Comparison of ENCODE assay signal across 1 cellular context in the genomic region with DNA sequence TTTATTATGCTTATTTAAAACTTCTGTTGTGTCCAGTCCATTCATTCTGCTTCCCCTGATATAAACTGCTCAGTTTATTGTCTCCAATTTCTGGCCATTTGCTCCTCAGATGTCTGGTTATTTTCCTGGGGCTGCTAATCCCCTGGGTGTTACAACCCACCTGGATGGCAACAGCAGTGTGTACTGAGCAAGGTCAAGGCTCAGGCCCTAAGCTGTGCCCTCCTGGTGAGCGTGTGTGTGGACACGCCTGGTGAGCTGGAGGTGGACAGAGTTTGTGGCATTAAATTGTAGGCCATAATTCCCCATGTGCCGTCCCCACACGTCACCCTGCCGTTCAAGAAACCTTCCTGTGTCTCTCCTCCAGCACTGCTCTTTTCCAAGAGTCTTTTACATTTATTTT.
TF ChIP-seq lines count a peak whose summit lies in the region.

No MANE protein-coding gene starts in this region.

TF ChIP-seq in HepG2, 621 proteins besides CTCF, POLR2A, EP300 and RAD21 (continued from another document):
- TF ChIP-seq ZNF44 (CRISPR knock-in tag; IDR thresholded peaks at IDR 0.05) (no peak), ZNF3 (CRISPR knock-in tag; IDR thresholded peaks at IDR 0.05) (no peak), FOXC1 (CRISPR knock-in tag; IDR thresholded peaks at IDR 0.05; ENCODE audit: borderline replicate concordance) (no peak), ZSCAN21 (CRISPR knock-in tag; IDR thresholded peaks at IDR 0.05; ENCODE audit: borderline replicate concordance) (no peak), KLF6 (CRISPR knock-in tag; IDR thresholded peaks at IDR 0.05) (no peak), HNF4A (CRISPR knock-in tag; IDR thresholded peaks at IDR 0.05) (peak; percentile 14; the same call in 1 of the 2 replicates), PITX1 (CRISPR knock-in tag; IDR thresholded peaks at IDR 0.05) (peak; percentile 68), ZNF564 (CRISPR knock-in tag; IDR thresholded peaks at IDR 0.05) (no peak), KDM2A (CRISPR knock-in tag; IDR thresholded peaks at IDR 0.05; ENCODE audit: borderline replicate concordance, low read depth) (peak; percentile 9; the same call in 1 of the 2 replicates), ZKSCAN8 (CRISPR knock-in tag; IDR thresholded peaks at IDR 0.05; ENCODE audit: borderline replicate concordance) (no peak), ATF1 (CRISPR knock-in tag; IDR thresholded peaks at IDR 0.05) (no peak), HCFC1 (IDR thresholded peaks at IDR 0.05; ENCODE audit: low read depth, low read length) (no peak), MTF2 (CRISPR knock-in tag; IDR thresholded peaks at IDR 0.05; ENCODE audit: borderline replicate concordance) (no peak), HMG20A (CRISPR knock-in tag; IDR thresholded peaks at IDR 0.05; ENCODE audit: borderline replicate concordance) (no peak), NCOR1 (IDR thresholded peaks at IDR 0.05; ENCODE audit: borderline replicate concordance, low read length) (no peak), ZNF333 (CRISPR knock-in tag; IDR thresholded peaks at IDR 0.05; ENCODE audit: borderline replicate concordance) (no peak), ELF3 (CRISPR knock-in tag; IDR thresholded peaks at IDR 0.05) (no peak), ZFX (CRISPR knock-in tag; IDR thresholded peaks at IDR 0.05; ENCODE audit: low read depth) (peak; percentile 38), SMAD3 (CRISPR knock-in tag; IDR thresholded peaks at IDR 0.05) (no peak), SALL1 (CRISPR knock-in tag; IDR thresholded peaks at IDR 0.05) (0 out of 2 replicates have a peak, but pooled peaks have one; percentile 16), PAX8 (CRISPR knock-in tag; IDR thresholded peaks at IDR 0.05; ENCODE audit: borderline replicate concordance) (no peak), NR2F6 (IDR thresholded peaks at IDR 0.05) (0 out of 2 replicates have a peak, but pooled peaks have one; percentile 15), NR2F6 (CRISPR knock-in tag; IDR thresholded peaks at IDR 0.05) (no peak), GTF2F1 (IDR thresholded peaks at IDR 0.05; ENCODE audit: low read length) (no peak), ZBTB8A (CRISPR knock-in tag; IDR thresholded peaks at IDR 0.05; ENCODE audit: borderline replicate concordance, low read depth) (no peak), RARA (CRISPR knock-in tag; IDR thresholded peaks at IDR 0.05) (peak; percentile 40; the same call in 1 of the 2 replicates), PAF1 (CRISPR knock-in tag; IDR thresholded peaks at IDR 0.05) (no peak), ZNF660 (CRISPR knock-in tag; IDR thresholded peaks at IDR 0.05; ENCODE audit: borderline replicate concordance, low read depth) (no peak)
- TF ChIP-seq, protein P1, sequence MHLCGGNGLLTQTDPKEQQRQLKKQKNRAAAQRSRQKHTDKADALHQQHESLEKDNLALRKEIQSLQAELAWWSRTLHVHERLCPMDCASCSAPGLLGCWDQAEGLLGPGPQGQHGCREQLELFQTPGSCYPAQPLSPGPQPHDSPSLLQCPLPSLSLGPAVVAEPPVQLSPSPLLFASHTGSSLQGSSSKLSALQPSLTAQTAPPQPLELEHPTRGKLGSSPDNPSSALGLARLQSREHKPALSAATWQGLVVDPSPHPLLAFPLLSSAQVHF (CRISPR knock-in tag; IDR thresholded peaks at IDR 0.05), result no peak
- TF ChIP-seq, protein P2, sequence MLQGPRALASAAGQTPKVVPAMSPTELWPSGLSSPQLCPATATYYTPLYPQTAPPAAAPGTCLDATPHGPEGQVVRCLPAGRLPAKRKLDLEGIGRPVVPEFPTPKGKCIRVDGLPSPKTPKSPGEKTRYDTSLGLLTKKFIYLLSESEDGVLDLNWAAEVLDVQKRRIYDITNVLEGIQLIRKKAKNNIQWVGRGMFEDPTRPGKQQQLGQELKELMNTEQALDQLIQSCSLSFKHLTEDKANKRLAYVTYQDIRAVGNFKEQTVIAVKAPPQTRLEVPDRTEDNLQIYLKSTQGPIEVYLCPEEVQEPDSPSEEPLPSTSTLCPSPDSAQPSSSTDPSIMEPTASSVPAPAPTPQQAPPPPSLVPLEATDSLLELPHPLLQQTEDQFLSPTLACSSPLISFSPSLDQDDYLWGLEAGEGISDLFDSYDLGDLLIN (CRISPR knock-in tag; IDR thresholded peaks at IDR 0.05; ENCODE audit: borderline replicate concordance), result no peak
- TF ChIP-seq, protein P3, sequence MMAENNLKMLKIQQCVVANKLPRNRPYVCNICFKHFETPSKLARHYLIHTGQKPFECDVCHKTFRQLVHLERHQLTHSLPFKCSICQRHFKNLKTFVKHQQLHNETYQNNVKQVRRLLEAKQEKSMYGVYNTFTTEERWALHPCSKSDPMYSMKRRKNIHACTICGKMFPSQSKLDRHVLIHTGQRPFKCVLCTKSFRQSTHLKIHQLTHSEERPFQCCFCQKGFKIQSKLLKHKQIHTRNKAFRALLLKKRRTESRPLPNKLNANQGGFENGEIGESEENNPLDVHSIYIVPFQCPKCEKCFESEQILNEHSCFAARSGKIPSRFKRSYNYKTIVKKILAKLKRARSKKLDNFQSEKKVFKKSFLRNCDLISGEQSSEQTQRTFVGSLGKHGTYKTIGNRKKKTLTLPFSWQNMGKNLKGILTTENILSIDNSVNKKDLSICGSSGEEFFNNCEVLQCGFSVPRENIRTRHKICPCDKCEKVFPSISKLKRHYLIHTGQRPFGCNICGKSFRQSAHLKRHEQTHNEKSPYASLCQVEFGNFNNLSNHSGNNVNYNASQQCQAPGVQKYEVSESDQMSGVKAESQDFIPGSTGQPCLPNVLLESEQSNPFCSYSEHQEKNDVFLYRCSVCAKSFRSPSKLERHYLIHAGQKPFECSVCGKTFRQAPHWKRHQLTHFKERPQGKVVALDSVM (CRISPR knock-in tag; IDR thresholded peaks at IDR 0.05), result no peak
- TF ChIP-seq, protein P4, sequence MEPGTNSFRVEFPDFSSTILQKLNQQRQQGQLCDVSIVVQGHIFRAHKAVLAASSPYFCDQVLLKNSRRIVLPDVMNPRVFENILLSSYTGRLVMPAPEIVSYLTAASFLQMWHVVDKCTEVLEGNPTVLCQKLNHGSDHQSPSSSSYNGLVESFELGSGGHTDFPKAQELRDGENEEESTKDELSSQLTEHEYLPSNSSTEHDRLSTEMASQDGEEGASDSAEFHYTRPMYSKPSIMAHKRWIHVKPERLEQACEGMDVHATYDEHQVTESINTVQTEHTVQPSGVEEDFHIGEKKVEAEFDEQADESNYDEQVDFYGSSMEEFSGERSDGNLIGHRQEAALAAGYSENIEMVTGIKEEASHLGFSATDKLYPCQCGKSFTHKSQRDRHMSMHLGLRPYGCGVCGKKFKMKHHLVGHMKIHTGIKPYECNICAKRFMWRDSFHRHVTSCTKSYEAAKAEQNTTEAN (CRISPR knock-in tag; conservative IDR thresholded peaks at IDR 0.05), result 0 out of 2 replicates have a peak, but pooled peaks have one; percentile 33
- TF ChIP-seq, protein P5, sequence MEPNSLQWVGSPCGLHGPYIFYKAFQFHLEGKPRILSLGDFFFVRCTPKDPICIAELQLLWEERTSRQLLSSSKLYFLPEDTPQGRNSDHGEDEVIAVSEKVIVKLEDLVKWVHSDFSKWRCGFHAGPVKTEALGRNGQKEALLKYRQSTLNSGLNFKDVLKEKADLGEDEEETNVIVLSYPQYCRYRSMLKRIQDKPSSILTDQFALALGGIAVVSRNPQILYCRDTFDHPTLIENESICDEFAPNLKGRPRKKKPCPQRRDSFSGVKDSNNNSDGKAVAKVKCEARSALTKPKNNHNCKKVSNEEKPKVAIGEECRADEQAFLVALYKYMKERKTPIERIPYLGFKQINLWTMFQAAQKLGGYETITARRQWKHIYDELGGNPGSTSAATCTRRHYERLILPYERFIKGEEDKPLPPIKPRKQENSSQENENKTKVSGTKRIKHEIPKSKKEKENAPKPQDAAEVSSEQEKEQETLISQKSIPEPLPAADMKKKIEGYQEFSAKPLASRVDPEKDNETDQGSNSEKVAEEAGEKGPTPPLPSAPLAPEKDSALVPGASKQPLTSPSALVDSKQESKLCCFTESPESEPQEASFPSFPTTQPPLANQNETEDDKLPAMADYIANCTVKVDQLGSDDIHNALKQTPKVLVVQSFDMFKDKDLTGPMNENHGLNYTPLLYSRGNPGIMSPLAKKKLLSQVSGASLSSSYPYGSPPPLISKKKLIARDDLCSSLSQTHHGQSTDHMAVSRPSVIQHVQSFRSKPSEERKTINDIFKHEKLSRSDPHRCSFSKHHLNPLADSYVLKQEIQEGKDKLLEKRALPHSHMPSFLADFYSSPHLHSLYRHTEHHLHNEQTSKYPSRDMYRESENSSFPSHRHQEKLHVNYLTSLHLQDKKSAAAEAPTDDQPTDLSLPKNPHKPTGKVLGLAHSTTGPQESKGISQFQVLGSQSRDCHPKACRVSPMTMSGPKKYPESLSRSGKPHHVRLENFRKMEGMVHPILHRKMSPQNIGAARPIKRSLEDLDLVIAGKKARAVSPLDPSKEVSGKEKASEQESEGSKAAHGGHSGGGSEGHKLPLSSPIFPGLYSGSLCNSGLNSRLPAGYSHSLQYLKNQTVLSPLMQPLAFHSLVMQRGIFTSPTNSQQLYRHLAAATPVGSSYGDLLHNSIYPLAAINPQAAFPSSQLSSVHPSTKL (CRISPR knock-in tag; IDR thresholded peaks at IDR 0.05), result peak; percentile 43; the same call in 1 of the 2 replicates
- TF ChIP-seq, protein P6, sequence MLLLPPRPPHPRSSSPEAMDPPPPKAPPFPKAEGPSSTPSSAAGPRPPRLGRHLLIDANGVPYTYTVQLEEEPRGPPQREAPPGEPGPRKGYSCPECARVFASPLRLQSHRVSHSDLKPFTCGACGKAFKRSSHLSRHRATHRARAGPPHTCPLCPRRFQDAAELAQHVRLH (CRISPR knock-in tag; IDR thresholded peaks at IDR 0.05; ENCODE audit: borderline replicate concordance, low read depth), result no peak
- TF ChIP-seq, protein P7, sequence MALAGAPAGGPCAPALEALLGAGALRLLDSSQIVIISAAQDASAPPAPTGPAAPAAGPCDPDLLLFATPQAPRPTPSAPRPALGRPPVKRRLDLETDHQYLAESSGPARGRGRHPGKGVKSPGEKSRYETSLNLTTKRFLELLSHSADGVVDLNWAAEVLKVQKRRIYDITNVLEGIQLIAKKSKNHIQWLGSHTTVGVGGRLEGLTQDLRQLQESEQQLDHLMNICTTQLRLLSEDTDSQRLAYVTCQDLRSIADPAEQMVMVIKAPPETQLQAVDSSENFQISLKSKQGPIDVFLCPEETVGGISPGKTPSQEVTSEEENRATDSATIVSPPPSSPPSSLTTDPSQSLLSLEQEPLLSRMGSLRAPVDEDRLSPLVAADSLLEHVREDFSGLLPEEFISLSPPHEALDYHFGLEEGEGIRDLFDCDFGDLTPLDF (CRISPR knock-in tag; IDR thresholded peaks at IDR 0.05), result no peak
- TF ChIP-seq, protein P8, sequence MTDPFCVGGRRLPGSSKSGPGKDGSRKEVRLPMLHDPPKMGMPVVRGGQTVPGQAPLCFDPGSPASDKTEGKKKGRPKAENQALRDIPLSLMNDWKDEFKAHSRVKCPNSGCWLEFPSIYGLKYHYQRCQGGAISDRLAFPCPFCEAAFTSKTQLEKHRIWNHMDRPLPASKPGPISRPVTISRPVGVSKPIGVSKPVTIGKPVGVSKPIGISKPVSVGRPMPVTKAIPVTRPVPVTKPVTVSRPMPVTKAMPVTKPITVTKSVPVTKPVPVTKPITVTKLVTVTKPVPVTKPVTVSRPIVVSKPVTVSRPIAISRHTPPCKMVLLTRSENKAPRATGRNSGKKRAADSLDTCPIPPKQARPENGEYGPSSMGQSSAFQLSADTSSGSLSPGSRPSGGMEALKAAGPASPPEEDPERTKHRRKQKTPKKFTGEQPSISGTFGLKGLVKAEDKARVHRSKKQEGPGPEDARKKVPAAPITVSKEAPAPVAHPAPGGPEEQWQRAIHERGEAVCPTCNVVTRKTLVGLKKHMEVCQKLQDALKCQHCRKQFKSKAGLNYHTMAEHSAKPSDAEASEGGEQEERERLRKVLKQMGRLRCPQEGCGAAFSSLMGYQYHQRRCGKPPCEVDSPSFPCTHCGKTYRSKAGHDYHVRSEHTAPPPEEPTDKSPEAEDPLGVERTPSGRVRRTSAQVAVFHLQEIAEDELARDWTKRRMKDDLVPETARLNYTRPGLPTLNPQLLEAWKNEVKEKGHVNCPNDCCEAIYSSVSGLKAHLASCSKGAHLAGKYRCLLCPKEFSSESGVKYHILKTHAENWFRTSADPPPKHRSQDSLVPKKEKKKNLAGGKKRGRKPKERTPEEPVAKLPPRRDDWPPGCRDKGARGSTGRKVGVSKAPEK (CRISPR knock-in tag; IDR thresholded peaks at IDR 0.05; ENCODE audit: borderline replicate concordance), result no peak
- TF ChIP-seq, protein P9, sequence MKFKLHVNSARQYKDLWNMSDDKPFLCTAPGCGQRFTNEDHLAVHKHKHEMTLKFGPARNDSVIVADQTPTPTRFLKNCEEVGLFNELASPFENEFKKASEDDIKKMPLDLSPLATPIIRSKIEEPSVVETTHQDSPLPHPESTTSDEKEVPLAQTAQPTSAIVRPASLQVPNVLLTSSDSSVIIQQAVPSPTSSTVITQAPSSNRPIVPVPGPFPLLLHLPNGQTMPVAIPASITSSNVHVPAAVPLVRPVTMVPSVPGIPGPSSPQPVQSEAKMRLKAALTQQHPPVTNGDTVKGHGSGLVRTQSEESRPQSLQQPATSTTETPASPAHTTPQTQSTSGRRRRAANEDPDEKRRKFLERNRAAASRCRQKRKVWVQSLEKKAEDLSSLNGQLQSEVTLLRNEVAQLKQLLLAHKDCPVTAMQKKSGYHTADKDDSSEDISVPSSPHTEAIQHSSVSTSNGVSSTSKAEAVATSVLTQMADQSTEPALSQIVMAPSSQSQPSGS (CRISPR knock-in tag; IDR thresholded peaks at IDR 0.05), result no peak
